ENCODE assay signal across 8 cellular contexts in genomic region chr10:46228076-46229071, GRCh38. TPM values are rescaled to one million over a fixed set of nuclear protein-coding genes. Genes with fewer than 3 reads are reported as not detected.
DNase-seq lines count a peak whose midpoint lies in the region; ATAC-seq and TF ChIP-seq lines count a peak whose summit lies in the region.

No MANE protein-coding gene starts in this region.

- no peak for TF ChIP-seq POLR2A in Peyer's patch (IDR thresholded peaks at IDR 0.05)

- H3K9ac ChIP-seq in neural cell (ENCODE audit: low read length), result no peak overlapping the region

- H3K27me3 Mint-ChIP-seq in activated T-cell treated with anti-CD3 and anti-CD28 coated beads, Interleukin-2, amount 50 U/mL, for 72 hours (ENCODE audit: low read depth), result no peaks in the 10 kb centered on the region

- TF ChIP-seq CTCF in Peyer's patch (IDR thresholded peaks at IDR 0.05), result peak; percentile 73 to 90 (median 82)
- peak; percentile 97 for TF ChIP-seq CTCF in fibroblast of pulmonary artery (IDR thresholded peaks at IDR 0.05; ENCODE audit: low read length, missing control alignments)
- TF ChIP-seq CTCF in neural cell (IDR thresholded peaks at IDR 0.05; ENCODE audit: poor library complexity, severe bottlenecking), result peak; percentile 99

- no peaks in the 10 kb centered on the region for H3K9me3 ChIP-seq in Peyer's patch
- H3K9me3 ChIP-seq in neural cell (ENCODE audit: low read length), result no peaks in the 10 kb centered on the region

- peaks cover 3 to 9% of the 10 kb centered on the region in 2 donors for H3K36me3 Mint-ChIP-seq in activated T-cell treated with anti-CD3 and anti-CD28 coated beads, Interleukin-2, amount 50 U/mL, for 72 hours (ENCODE audit: insufficient read depth in 2 of 2)

- ATAC-seq in HG03097 (IDR thresholded peaks at IDR 0.05; ENCODE audit: low FRiP score, unreplicated experiment), result peak; percentile 75
- peak; percentile 84 to 85 for ATAC-seq in activated T-cell treated with anti-CD3 and anti-CD28 coated beads, Interleukin-2, amount 50 U/mL, for 72 hours (replicated peaks in 1 of 2)
- peak; percentile 77 for ATAC-seq in stimulated activated naive CD8-positive, alpha-beta T cell treated with anti-CD3 and anti-CD28 coated beads, Interleukin-15, Interleukin-2, amounts not matched to agents 100 U/mL and 50 U/mL, for 24 hours

- H3K27me3 ChIP-seq in Peyer's patch, result no peaks in the 10 kb centered on the region
- no peaks in the 10 kb centered on the region for H3K27me3 ChIP-seq in neural cell (ENCODE audit: insufficient read depth, low read depth, low read length)

- no peak overlapping the region for H3K4me3 Mint-ChIP-seq in activated T-cell treated with anti-CD3 and anti-CD28 coated beads, Interleukin-2, amount 50 U/mL, for 72 hours

- DNase-seq in NCI-H146 (lab: John Stamatoyannopoulos, UW) (peak; percentile 10), NCI-H146 treated with DMSO at 0.1 percent for 48 hours (lab: John Stamatoyannopoulos, UW; ENCODE audit: unreplicated experiment) (no peak), Peyer's patch (peak; percentile 65 to 81 (median 73)), fibroblast of pulmonary artery (ENCODE audit: low read depth) (peak; percentile 75)
- DNase-seq in activated T-cell treated with anti-CD3 and anti-CD28 coated beads, Interleukin-2, amount 50 U/mL, for 72 hours, result peak; percentile 67 to 69
- peak; percentile 80 for DNase-seq in stimulated activated naive CD8-positive, alpha-beta T cell treated with anti-CD3 and anti-CD28 coated beads, Interleukin-15, Interleukin-2, amounts not matched to agents 100 U/mL and 50 U/mL, for 24 hours

- no peak overlapping the region for H3K4me2 ChIP-seq in neural cell (ENCODE audit: low read length)

- H3K27ac Mint-ChIP-seq in activated T-cell treated with anti-CD3 and anti-CD28 coated beads, Interleukin-2, amount 50 U/mL, for 72 hours, result no peak overlapping the region

- TF ChIP-seq EP300 in neural cell (conservative IDR thresholded peaks at IDR 0.05; ENCODE audit: poor library complexity, severe bottlenecking), result no peak

- TF ChIP-seq RAD21 in neural cell (conservative IDR thresholded peaks at IDR 0.05), result peak; percentile 100

- no peaks in the 10 kb centered on the region for H3F3A ChIP-seq in neural cell (ENCODE audit: insufficient read depth, low read length, poor library complexity, severe bottlenecking)

- H3K4me3 ChIP-seq in Peyer's patch (no peak overlapping the region), fibroblast of pulmonary artery (replicated peaks; ENCODE audit: low read depth, low read length) (no peak overlapping the region), neural cell (ENCODE audit: low read length) (no peak overlapping the region)

- H3K4me1 Mint-ChIP-seq in activated T-cell treated with anti-CD3 and anti-CD28 coated beads, Interleukin-2, amount 50 U/mL, for 72 hours (ENCODE audit: low read depth), result peaks cover 21% of the 10 kb centered on the region

- H3K9me3 Mint-ChIP-seq in activated T-cell treated with anti-CD3 and anti-CD28 coated beads, Interleukin-2, amount 50 U/mL, for 72 hours, result no peaks in the 10 kb centered on the region

- H2AFZ ChIP-seq in neural cell (ENCODE audit: low read depth, low read length), result no peak overlapping the region

- H3K36me3 ChIP-seq in Peyer's patch (no peaks in the 10 kb centered on the region), neural cell (ENCODE audit: insufficient read depth, low read length) (no peaks in the 10 kb centered on the region)

- H3K4me1 ChIP-seq in Peyer's patch, result peaks cover 0 to 7% (median 0%) of the 10 kb centered on the region in 4 donors

- H3K27ac ChIP-seq in Peyer's patch (no peak overlapping the region), neural cell (ENCODE audit: low read length) (no peak overlapping the region)

- H3K9me2 ChIP-seq in neural cell (ENCODE audit: insufficient read depth, low read length), result no peaks in the 10 kb centered on the region

- H4K20me1 ChIP-seq in neural cell (ENCODE audit: insufficient read depth), result no peaks in the 10 kb centered on the region

- no peaks in the 10 kb centered on the region for H3K79me2 ChIP-seq in neural cell (replicated peaks; ENCODE audit: insufficient read depth, low read length)

TF ChIP-seq in neural cell, 6 proteins besides CTCF, POLR2A, EP300 and RAD21:
- TF ChIP-seq MXI1 (conservative IDR thresholded peaks at IDR 0.05; ENCODE audit: poor library complexity, severe bottlenecking), result no peak
- peak; percentile 99 for TF ChIP-seq SMC3 (conservative IDR thresholded peaks at IDR 0.05; ENCODE audit: poor library complexity)
- no peak for TF ChIP-seq EZH2 (IDR thresholded peaks at IDR 0.05; ENCODE audit: borderline replicate concordance, insufficient read depth, low read length, poor library complexity, severe bottlenecking)
- TF ChIP-seq, protein P1, sequence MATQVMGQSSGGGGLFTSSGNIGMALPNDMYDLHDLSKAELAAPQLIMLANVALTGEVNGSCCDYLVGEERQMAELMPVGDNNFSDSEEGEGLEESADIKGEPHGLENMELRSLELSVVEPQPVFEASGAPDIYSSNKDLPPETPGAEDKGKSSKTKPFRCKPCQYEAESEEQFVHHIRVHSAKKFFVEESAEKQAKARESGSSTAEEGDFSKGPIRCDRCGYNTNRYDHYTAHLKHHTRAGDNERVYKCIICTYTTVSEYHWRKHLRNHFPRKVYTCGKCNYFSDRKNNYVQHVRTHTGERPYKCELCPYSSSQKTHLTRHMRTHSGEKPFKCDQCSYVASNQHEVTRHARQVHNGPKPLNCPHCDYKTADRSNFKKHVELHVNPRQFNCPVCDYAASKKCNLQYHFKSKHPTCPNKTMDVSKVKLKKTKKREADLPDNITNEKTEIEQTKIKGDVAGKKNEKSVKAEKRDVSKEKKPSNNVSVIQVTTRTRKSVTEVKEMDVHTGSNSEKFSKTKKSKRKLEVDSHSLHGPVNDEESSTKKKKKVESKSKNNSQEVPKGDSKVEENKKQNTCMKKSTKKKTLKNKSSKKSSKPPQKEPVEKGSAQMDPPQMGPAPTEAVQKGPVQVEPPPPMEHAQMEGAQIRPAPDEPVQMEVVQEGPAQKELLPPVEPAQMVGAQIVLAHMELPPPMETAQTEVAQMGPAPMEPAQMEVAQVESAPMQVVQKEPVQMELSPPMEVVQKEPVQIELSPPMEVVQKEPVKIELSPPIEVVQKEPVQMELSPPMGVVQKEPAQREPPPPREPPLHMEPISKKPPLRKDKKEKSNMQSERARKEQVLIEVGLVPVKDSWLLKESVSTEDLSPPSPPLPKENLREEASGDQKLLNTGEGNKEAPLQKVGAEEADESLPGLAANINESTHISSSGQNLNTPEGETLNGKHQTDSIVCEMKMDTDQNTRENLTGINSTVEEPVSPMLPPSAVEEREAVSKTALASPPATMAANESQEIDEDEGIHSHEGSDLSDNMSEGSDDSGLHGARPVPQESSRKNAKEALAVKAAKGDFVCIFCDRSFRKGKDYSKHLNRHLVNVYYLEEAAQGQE (IDR thresholded peaks at IDR 0.05; ENCODE audit: borderline replicate concordance), result no peak
- TF ChIP-seq TAF1 (IDR thresholded peaks at IDR 0.05; ENCODE audit: low read depth), result no peak
- TF ChIP-seq POLR2AphosphoS5 (IDR thresholded peaks at IDR 0.05), result no peak

RNA-seq across cellular contexts. Expression of gene ANTXRL, which starts 58.4 kb away (rescaled TPM):
- not detected for total RNA-seq in Peyer's patch
- total RNA-seq in activated T-cell treated with anti-CD3 and anti-CD28 coated beads, Interleukin-2, amount 50 U/mL, for 72 hours, result not detected
- not detected in 2 replicates for polyA plus RNA-seq in neural cell
- not detected in 2 replicates for polyA minus RNA-seq in neural cell
